In genomic region chr1:165875171-165875570, GRCh38 we compare ENCODE assay signal across 1 cellular context.
TF ChIP-seq lines count a peak whose summit lies in the region.

No MANE protein-coding gene starts in this region.

TF ChIP-seq in GM12878, 131 proteins besides CTCF, POLR2A, EP300 and RAD21 (continued from another document):
- TF ChIP-seq E2F8 (IDR thresholded peaks at IDR 0.05; ENCODE audit: low read depth, partially characterized antibody) (no peak), ELK1 (IDR thresholded peaks at IDR 0.05; ENCODE audit: low read depth, low read length) (no peak), IKZF1 (conservative IDR thresholded peaks at IDR 0.05) (peak; percentile 86), ZBTB11 (CRISPR knock-in tag; IDR thresholded peaks at IDR 0.05) (no peak), NFXL1 (IDR thresholded peaks at IDR 0.05; ENCODE audit: borderline replicate concordance) (no peak), ZBTB33 (IDR thresholded peaks at IDR 0.05) (no peak), IRF3 (IDR thresholded peaks at IDR 0.05) (no peak), STAT3 (IDR thresholded peaks at IDR 0.05; ENCODE audit: low read depth, low read length) (no peak), YBX1 (IDR thresholded peaks at IDR 0.05) (no peak), HSF1 (IDR thresholded peaks at IDR 0.05; ENCODE audit: low read depth, low read length) (no peak), RAD51 (IDR thresholded peaks at IDR 0.05) (no peak), NR2C1 (IDR thresholded peaks at IDR 0.05) (no peak), TAF1 (IDR thresholded peaks at IDR 0.05; ENCODE audit: borderline replicate concordance, low read depth, low read length) (no peak), SP1 (IDR thresholded peaks at IDR 0.05; ENCODE audit: low read depth, low read length) (no peak), YY1 (IDR thresholded peaks at IDR 0.05; ENCODE audit: low read depth, low read length) (no peak), JUND (IDR thresholded peaks at IDR 0.05; ENCODE audit: low read depth, low read length) (no peak), SIX5 (IDR thresholded peaks at IDR 0.05; ENCODE audit: low read depth, low read length, severe bottlenecking) (no peak), NFYA (IDR thresholded peaks at IDR 0.05; ENCODE audit: borderline replicate concordance, low read depth, low read length) (no peak), KLF5 (IDR thresholded peaks at IDR 0.05; ENCODE audit: partially characterized antibody) (no peak), ZNF274 (IDR thresholded peaks at IDR 0.05; ENCODE audit: insufficient read depth, insufficient read length) (no peak), KDM1A (IDR thresholded peaks at IDR 0.05; ENCODE audit: borderline replicate concordance) (no peak), SRF (IDR thresholded peaks at IDR 0.05; ENCODE audit: low read depth in 2 of 2, low read length in 2 of 2) (no peak), CREB1 (IDR thresholded peaks at IDR 0.05; ENCODE audit: low read depth) (no peak), PBX3 (IDR thresholded peaks at IDR 0.05; ENCODE audit: insufficient replicate concordance, low read depth, low read length) (no peak)
